ENCODE assay signal across 22 cellular contexts in the genomic region with DNA sequence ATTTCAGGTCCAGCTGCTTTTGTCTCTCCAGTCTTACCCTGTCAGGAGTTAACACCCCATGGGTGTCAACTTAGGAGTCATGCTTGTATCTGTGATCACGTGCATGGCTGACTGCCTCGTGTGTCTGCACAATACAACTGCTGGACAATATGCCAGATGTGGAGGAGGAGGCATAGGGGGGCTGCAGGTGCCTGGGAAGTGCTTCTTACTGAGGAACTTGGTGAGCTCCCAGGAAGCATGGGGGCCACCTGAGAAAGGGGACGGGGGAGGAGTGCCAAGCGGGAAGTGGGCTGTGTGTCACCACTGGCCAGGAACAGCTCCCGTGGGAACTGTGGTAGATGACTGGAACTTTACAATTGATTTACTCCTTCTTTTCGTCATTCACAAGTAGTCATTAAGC. TPM values are rescaled to one million over a fixed set of nuclear protein-coding genes. Genes with fewer than 3 reads are reported as not detected.
"Had no signal": no experiment of that assay in that cellular context is flagged by ENCODE, and none has a peak within 500 bp of the region (broad histone marks: within the 10 kb centered on the region; RNA-seq: fewer than 3 reads in every experiment).

No MANE protein-coding gene starts in this region.

- H3K9me3 ChIP-seq: breast epithelium, tibial nerve had no signal

- ATAC-seq: effector memory CD8-positive, alpha-beta T cell; left lobe of liver; naive thymus-derived CD8-positive, alpha-beta T cell had no signal

- H3K9me3 Mint-ChIP-seq: effector memory CD8-positive, alpha-beta T cell had no signal

- H3K4me3 ChIP-seq: breast epithelium, skin epidermis, tibial nerve had no signal

- DNase-seq: activated CD4-positive, CD25-positive, alpha-beta regulatory T cell; activated naive CD4-positive, alpha-beta T cell treated with Interleukin-2 at 50 U/mL for 16 hours; activated T-cell treated with anti-CD3 and anti-CD28 coated beads for 4 hours; anterior cingulate cortex; dermis blood vessel endothelial cell; effector memory CD8-positive, alpha-beta T cell; naive thymus-derived CD8-positive, alpha-beta T cell; stimulated activated CD4-positive, alpha-beta T cell treated with anti-CD3 and anti-CD28 coated beads, Interleukin-15, amount 100 ng/mL, for 24 hours; stimulated activated CD4-positive, alpha-beta T cell treated with anti-CD3 and anti-CD28 coated beads, Interleukin-4, amount 100 ng/mL, for 1 hour; stimulated activated naive CD4-positive, alpha-beta T cell treated with Interleukin-2 at 50 U/mL for 16 hours; substantia nigra had no signal

- H3K4me3 Mint-ChIP-seq: effector memory CD8-positive, alpha-beta T cell; naive thymus-derived CD8-positive, alpha-beta T cell; T-helper 1 cell treated with Interleukin-12 subunit alpha and Interleukin-12 subunit beta and Interleukin-4 antibody, amounts not matched to agents 30 μg/mL and 1 μg/mL, for 36 hours had no signal

- H3K27me3 ChIP-seq: breast epithelium, tibial nerve had no signal

- H3K4me1 ChIP-seq: breast epithelium had no signal

- FAIRE-seq: frontal cortex, islet of Langerhans, TTC549 had no signal

- H3K27ac ChIP-seq: breast epithelium, skin epidermis, tibial nerve had no signal

- H3K27ac Mint-ChIP-seq: naive thymus-derived CD8-positive, alpha-beta T cell; T-helper 1 cell treated with Interleukin-12 subunit alpha and Interleukin-12 subunit beta and Interleukin-4 antibody, amounts not matched to agents 30 μg/mL and 1 μg/mL, for 36 hours had no signal

- H3K36me3 ChIP-seq: breast epithelium, tibial nerve had no signal

RNA-seq across cellular contexts. Expression of a gene that starts 9.5 kb away (rescaled TPM):
- total RNA-seq: cerebellum, dermis blood vessel endothelial cell, fibroblast of lung had no signal
- polyA plus RNA-seq: fibroblast of lung; naive thymus-derived CD8-positive, alpha-beta T cell had no signal

RNA-seq across cellular contexts. Expression of a gene that starts 38.8 kb away (rescaled TPM):
- total RNA-seq: cerebellum; dermis blood vessel endothelial cell; fibroblast of lung; frontal cortex; left lobe of liver; naive thymus-derived CD8-positive, alpha-beta T cell; posterior vena cava; tibial nerve had no signal
- polyA plus RNA-seq: fibroblast of lung; naive thymus-derived CD8-positive, alpha-beta T cell had no signal

RNA-seq across cellular contexts. Expression of a gene that starts 54.7 kb away (rescaled TPM):
- total RNA-seq: breast epithelium; cerebellum; dermis blood vessel endothelial cell; fibroblast of lung; frontal cortex; left lobe of liver; naive thymus-derived CD8-positive, alpha-beta T cell; posterior vena cava; tibial nerve had no signal
- polyA plus RNA-seq: fibroblast of lung; naive thymus-derived CD8-positive, alpha-beta T cell had no signal

RNA-seq across cellular contexts. Expression of a gene that starts 59.3 kb away (rescaled TPM):
- total RNA-seq: dermis blood vessel endothelial cell; naive thymus-derived CD8-positive, alpha-beta T cell had no signal
- polyA plus RNA-seq: naive thymus-derived CD8-positive, alpha-beta T cell had no signal
